ENCODE assay signal across 17 cellular contexts in the genomic region with DNA sequence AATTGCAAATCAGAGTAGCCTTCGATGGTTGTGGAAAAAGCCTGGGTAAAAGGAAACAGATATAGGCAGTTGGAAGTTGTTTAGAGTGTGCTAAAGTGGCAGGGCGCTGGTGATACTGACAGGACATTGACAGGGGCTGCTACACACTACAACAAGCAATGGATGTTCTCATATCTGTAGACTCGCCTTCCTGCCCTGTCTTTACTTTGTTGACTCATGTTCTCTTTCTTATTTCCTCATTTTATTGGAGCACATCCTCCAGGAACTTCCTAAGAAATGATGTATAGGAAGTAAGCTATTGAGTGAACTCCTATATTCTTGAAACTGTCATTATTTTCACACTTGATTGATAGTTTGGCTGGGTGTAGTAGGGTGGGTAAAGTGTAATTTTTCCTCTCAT. TPM values are rescaled to one million over a fixed set of nuclear protein-coding genes. Genes with fewer than 3 reads are reported as not detected.
A peak's percentile ranks its signal among the peaks of the same experiment; 100 is the strongest.
DNase-seq lines count a peak whose midpoint lies in the region; ATAC-seq and TF ChIP-seq lines count a peak whose summit lies in the region.
"Had no signal": no experiment of that assay in that cellular context is flagged by ENCODE, and none has a peak within 500 bp of the region (broad histone marks: within the 10 kb centered on the region; RNA-seq: fewer than 3 reads in every experiment).

No MANE protein-coding gene starts in this region.

- H3K9me3 Mint-ChIP-seq in endothelial cell (ENCODE audit: unreplicated experiment) = peaks cover 6% of the 10 kb centered on the region
- H3K9me3 Mint-ChIP-seq in stimulated activated naive B cell treated with anti-CD40 and anti-IgM and Interleukin-4, amounts not matched to agents 10 μg/mL and 1 μg/mL and 100 μg/mL, for 72 hours = peaks cover 13 to 26% of the 10 kb centered on the region in 2 donors

- H3K9me3 ChIP-seq in PC-3 (ENCODE audit: low read length) = 0 out of 2 replicates have a peak, but pooled peaks cover 5% of the 10 kb centered on the region

- POLR2A ChIA-PET in PC-3 (lab: Charles Lee; ENCODE audit: unreplicated experiment) = no interaction called here

- intact Hi-C loops in PC-3 (cut with micrococcal nuclease) = no loop called here

- no peaks in the 10 kb centered on the region for H3K79me2 ChIP-seq in PC-3 (ENCODE audit: low read length)

- CTCF ChIA-PET in PC-3 (lab: Charles Lee) = no interaction called here

- no peaks in the 10 kb centered on the region for H3K4me1 ChIP-seq in PC-3 (ENCODE audit: insufficient read depth, low read length)

- no peak overlapping the region for H3K4me3 ChIP-seq in PC-3 (ENCODE audit: low read length)

- peak; percentile 78 for ATAC-seq in PC-3
- ATAC-seq in stimulated activated naive B cell treated with anti-CD40 and anti-IgM and Interleukin-4, amounts not matched to agents 10 μg/mL and 1 μg/mL and 100 μg/mL, for 72 hours (replicated peaks) = peak; percentile 33 to 46
- ATAC-seq in GM21526 (IDR thresholded peaks at IDR 0.05; ENCODE audit: low FRiP score, unreplicated experiment) = no peak

- no peak overlapping the region for H3K4me2 ChIP-seq in PC-3 (ENCODE audit: low read length)
- H3K4me2 ChIP-seq: KMS-11 had no signal

- no peak overlapping the region for H3K27ac ChIP-seq in PC-3 (ENCODE audit: low read length)
- H3K27ac ChIP-seq: 22Rv1, C4-2B, KMS-11 had no signal

- DNase-seq in SIG-M5 treated with dmso at 0.1 percent for 504 hours (lab: John Stamatoyannopoulos, UW; ENCODE audit: unreplicated experiment) = peak; percentile 26
- no peak for DNase-seq in SIG-M5 (lab: John Stamatoyannopoulos, UW)
- DNase-seq in PC-3 = peak; percentile 56
- no peak for DNase-seq in endothelial cell (ENCODE audit: low spot score)
- no peak for DNase-seq in stimulated activated naive B cell treated with anti-CD40 and anti-IgM and Interleukin-4, amounts not matched to agents 10 μg/mL and 1 μg/mL and 100 μg/mL, for 72 hours
- no peak for DNase-seq in HPDE6-E6E7 (ENCODE audit: extremely low spot score)
- no peak for DNase-seq in DMS153 treated with DMSO at 0.1 percent for 48 hours (lab: John Stamatoyannopoulos, UW; ENCODE audit: unreplicated experiment)
- DNase-seq: AML-193, DMS 273 treated with DMSO at 0.1 percent for 48 hours, NCI-H1105, NCI-H1694, NCI-H510A, NCI-H82 had no signal

- peak overlapping the region; percentile 28 for H3K27ac Mint-ChIP-seq in endothelial cell (ENCODE audit: unreplicated experiment)
- no peak overlapping the region for H3K27ac Mint-ChIP-seq in stimulated activated naive B cell treated with anti-CD40 and anti-IgM and Interleukin-4, amounts not matched to agents 10 μg/mL and 1 μg/mL and 100 μg/mL, for 72 hours

- H4K20me1 ChIP-seq in PC-3 (ENCODE audit: low read length) = no peaks in the 10 kb centered on the region

- H3K27me3 ChIP-seq in PC-3 (ENCODE audit: low read length) = no peaks in the 10 kb centered on the region

- no peaks in the 10 kb centered on the region for H3K36me3 ChIP-seq in PC-3 (ENCODE audit: low read depth, low read length)

- no peak overlapping the region for H3K9ac ChIP-seq in PC-3 (ENCODE audit: low read length)
- H3K9ac ChIP-seq: KMS-11 had no signal

- H3F3A ChIP-seq in PC-3 (ENCODE audit: low read length, unreplicated experiment) = no peaks in the 10 kb centered on the region

- BruUV-seq in PC-3 (replicated peaks; lab: Mats Ljungman, UMichigan) = no TSS peak

- peaks cover 3% of the 10 kb centered on the region for H3K27me3 Mint-ChIP-seq in endothelial cell (ENCODE audit: unreplicated experiment)
- H3K27me3 Mint-ChIP-seq in stimulated activated naive B cell treated with anti-CD40 and anti-IgM and Interleukin-4, amounts not matched to agents 10 μg/mL and 1 μg/mL and 100 μg/mL, for 72 hours = peaks cover 0 to 7% of the 10 kb centered on the region in 2 donors

- no peak overlapping the region for H3K4me3 Mint-ChIP-seq in endothelial cell (ENCODE audit: unreplicated experiment)
- no peak overlapping the region for H3K4me3 Mint-ChIP-seq in stimulated activated naive B cell treated with anti-CD40 and anti-IgM and Interleukin-4, amounts not matched to agents 10 μg/mL and 1 μg/mL and 100 μg/mL, for 72 hours

- no peaks in the 10 kb centered on the region for H3K36me3 Mint-ChIP-seq in endothelial cell (ENCODE audit: low read depth, unreplicated experiment)
- H3K36me3 Mint-ChIP-seq in stimulated activated naive B cell treated with anti-CD40 and anti-IgM and Interleukin-4, amounts not matched to agents 10 μg/mL and 1 μg/mL and 100 μg/mL, for 72 hours = peaks cover 6 to 26% of the 10 kb centered on the region in 2 donors

- no peak for TF ChIP-seq CTCF in PC-3 (conservative IDR thresholded peaks at IDR 0.05; ENCODE audit: low read depth, low read length)
- no peak for TF ChIP-seq CTCF in endothelial cell (IDR thresholded peaks at IDR 0.05; ENCODE audit: unreplicated experiment)

- no peaks in the 10 kb centered on the region for H3K9me2 ChIP-seq in PC-3 (replicated peaks; ENCODE audit: low read length)

- peaks cover 11% of the 10 kb centered on the region for H3K4me1 Mint-ChIP-seq in endothelial cell (ENCODE audit: unreplicated experiment)
- H3K4me1 Mint-ChIP-seq in stimulated activated naive B cell treated with anti-CD40 and anti-IgM and Interleukin-4, amounts not matched to agents 10 μg/mL and 1 μg/mL and 100 μg/mL, for 72 hours = peaks cover 2 to 6% of the 10 kb centered on the region in 2 donors

- no peak overlapping the region for H2AFZ ChIP-seq in PC-3 (ENCODE audit: low read length)

RNA-seq across cellular contexts. Expression of gene C4BPA, which starts 51.0 kb away (rescaled TPM):
- not detected in 2 replicates for total RNA-seq in PC-3 (2014; rRNA removed)
- not detected for total RNA-seq in endothelial cell (ENCODE audit: unreplicated experiment)

Comparison
In these comparisons a context has a peak if more than half of its experiments do, and no peak if none do; other contexts are left out.
1. DNase-seq: peak in SIG-M5 treated with dmso at 0.1 percent for 504 hours (single experiment) and PC-3 (single experiment); none in SIG-M5 (single experiment), endothelial cell (single experiment), stimulated activated naive B cell treated with anti-CD40 and anti-IgM and Interleukin-4, amounts not matched to agents 10 μg/mL and 1 μg/mL and 100 μg/mL, for 72 hours (single experiment), HPDE6-E6E7 (single experiment) and DMS153 treated with DMSO at 0.1 percent for 48 hours (single experiment).